Comparison of ENCODE assay signal across 11 cellular contexts in the genomic region with DNA sequence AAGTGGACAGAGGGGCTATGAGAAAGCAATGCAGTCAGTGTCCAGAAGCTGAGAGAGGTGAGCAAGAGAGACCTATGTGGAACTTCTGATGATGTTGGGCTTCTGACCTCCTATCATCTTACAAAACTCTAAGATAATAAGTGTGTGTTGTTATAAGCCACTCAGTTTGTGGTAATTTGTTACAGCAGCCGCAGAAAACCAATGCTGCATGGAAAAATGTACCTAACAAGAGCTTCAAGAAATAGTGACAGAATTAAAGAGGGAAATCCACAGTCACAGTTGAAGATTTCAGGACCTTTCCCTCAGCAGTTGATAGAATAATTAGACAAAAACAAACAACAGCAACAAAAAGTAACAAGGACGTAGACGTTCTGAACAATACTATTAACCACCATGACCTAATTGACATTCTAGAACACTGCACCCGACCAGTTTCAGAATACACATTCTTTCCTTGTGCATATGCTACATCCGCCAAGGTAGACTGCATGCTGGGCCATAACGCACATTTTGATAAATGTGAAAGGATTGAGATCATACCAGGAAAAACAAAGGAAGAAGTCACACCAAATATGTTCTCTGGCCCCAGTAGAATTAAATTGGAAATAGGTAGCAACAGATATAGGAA. TPM values are rescaled to one million over a fixed set of nuclear protein-coding genes. Genes with fewer than 3 reads are reported as not detected.
DNase-seq lines count a peak whose midpoint lies in the region; ATAC-seq and TF ChIP-seq lines count a peak whose summit lies in the region.
"Had no signal": no experiment of that assay in that cellular context is flagged by ENCODE, and none has a peak within 500 bp of the region (broad histone marks: within the 10 kb centered on the region; RNA-seq: fewer than 3 reads in every experiment).

No MANE protein-coding gene starts in this region.

- H3K36me3 Mint-ChIP-seq in dendritic cell treated with granulocyte-macrophage colony-stimulating factor and Interleukin-4, amounts not matched to agents 40 ng/mL and 50 ng/mL, for 4 days (ENCODE audit: low read depth): peaks cover 14% of the 10 kb centered on the region
- H3K36me3 Mint-ChIP-seq in chondrocyte (ENCODE audit: low read depth): no peaks in the 10 kb centered on the region

- DNase-seq in activated naive CD4-positive, alpha-beta T cell treated with Interleukin-2 at 50 U/mL for 16 hours: peak; percentile 39
- no peak for DNase-seq in activated naive CD4-positive, alpha-beta T cell treated with anti-CD3 and anti-CD28 coated beads, Interleukin-2, amount 50 U/mL, for 16 hours
- peak in 1 of 2 donors; percentile 46 for DNase-seq in stimulated activated naive CD8-positive, alpha-beta T cell treated with anti-CD3 and anti-CD28 coated beads, Interleukin-15, amount 100 ng/mL, for 72 hours
- no peak for DNase-seq in chondrocyte (ENCODE audit: low spot score)
- DNase-seq: ACHN had no signal

- H3K27me3 Mint-ChIP-seq in dendritic cell treated with granulocyte-macrophage colony-stimulating factor and Interleukin-4, amounts not matched to agents 40 ng/mL and 50 ng/mL, for 4 days: no peaks in the 10 kb centered on the region
- no peaks in the 10 kb centered on the region for H3K27me3 Mint-ChIP-seq in stimulated activated naive CD8-positive, alpha-beta T cell treated with anti-CD3 and anti-CD28 coated beads, Interleukin-15, amount 100 ng/mL, for 72 hours
- no peaks in the 10 kb centered on the region for H3K27me3 Mint-ChIP-seq in chondrocyte (ENCODE audit: low read depth)
- H3K27me3 Mint-ChIP-seq: type B pancreatic cell had no signal

- peaks cover 71% of the 10 kb centered on the region for H3K4me1 Mint-ChIP-seq in dendritic cell treated with granulocyte-macrophage colony-stimulating factor and Interleukin-4, amounts not matched to agents 40 ng/mL and 50 ng/mL, for 4 days (ENCODE audit: low read depth)
- peaks cover 75% of the 10 kb centered on the region for H3K4me1 Mint-ChIP-seq in stimulated activated naive CD8-positive, alpha-beta T cell treated with anti-CD3 and anti-CD28 coated beads, Interleukin-15, amount 100 ng/mL, for 72 hours
- H3K4me1 Mint-ChIP-seq in chondrocyte (ENCODE audit: low read depth): peaks cover 31% of the 10 kb centered on the region

- intact Hi-C loops in dendritic cell treated with granulocyte-macrophage colony-stimulating factor and Interleukin-4, amounts not matched to agents 40 ng/mL and 50 ng/mL, for 4 days (cut with micrococcal nuclease): no loop called here

- no peak overlapping the region for H3K4me3 Mint-ChIP-seq in dendritic cell treated with granulocyte-macrophage colony-stimulating factor and Interleukin-4, amounts not matched to agents 40 ng/mL and 50 ng/mL, for 4 days
- H3K4me3 Mint-ChIP-seq in stimulated activated naive CD8-positive, alpha-beta T cell treated with anti-CD3 and anti-CD28 coated beads, Interleukin-15, amount 100 ng/mL, for 72 hours: peak overlapping the region; percentile 87 to 88
- H3K4me3 Mint-ChIP-seq in chondrocyte (ENCODE audit: unreplicated experiment): no peak overlapping the region
- H3K4me3 Mint-ChIP-seq: nephron, type B pancreatic cell had no signal

- H3K9me3 Mint-ChIP-seq in dendritic cell treated with granulocyte-macrophage colony-stimulating factor and Interleukin-4, amounts not matched to agents 40 ng/mL and 50 ng/mL, for 4 days: no peaks in the 10 kb centered on the region
- H3K9me3 Mint-ChIP-seq in stimulated activated naive CD8-positive, alpha-beta T cell treated with anti-CD3 and anti-CD28 coated beads, Interleukin-15, amount 100 ng/mL, for 72 hours: no peaks in the 10 kb centered on the region
- H3K9me3 Mint-ChIP-seq in chondrocyte (ENCODE audit: low read depth): peaks cover 3% of the 10 kb centered on the region

- peak; percentile 44 for ATAC-seq in stimulated activated naive CD8-positive, alpha-beta T cell treated with anti-CD3 and anti-CD28 coated beads, Interleukin-15, amount 100 ng/mL, for 72 hours
- ATAC-seq in HG03378 (IDR thresholded peaks at IDR 0.05; ENCODE audit: unreplicated experiment): no peak
- no peak for ATAC-seq in HG03432 (IDR thresholded peaks at IDR 0.05; ENCODE audit: unreplicated experiment)

- H3K27ac Mint-ChIP-seq in dendritic cell treated with granulocyte-macrophage colony-stimulating factor and Interleukin-4, amounts not matched to agents 40 ng/mL and 50 ng/mL, for 4 days: peak overlapping the region; percentile 22
- H3K27ac Mint-ChIP-seq in stimulated activated naive CD8-positive, alpha-beta T cell treated with anti-CD3 and anti-CD28 coated beads, Interleukin-15, amount 100 ng/mL, for 72 hours: peak overlapping the region; percentile 95 to 99
- H3K27ac Mint-ChIP-seq in chondrocyte (ENCODE audit: unreplicated experiment): no peak overlapping the region
- H3K27ac Mint-ChIP-seq: type B pancreatic cell had no signal

- H3K27ac ChIP-seq in VCaP: peak overlapping the region; percentile 24

- TF ChIP-seq CTCF in VCaP (conservative IDR thresholded peaks at IDR 0.05) (no peak), chondrocyte (IDR thresholded peaks at IDR 0.05) (no peak)

RNA-seq across cellular contexts. Expression of a gene that starts 1.8 kb away (rescaled TPM):
- total RNA-seq in chondrocyte: 98.9 to 112 TPM (median 104 TPM) in 3 replicates

Comparison
In these comparisons a context has a peak if more than half of its experiments do, and no peak if none do; other contexts are left out.
1. H3K4me3 Mint-ChIP-seq: peak in stimulated activated naive CD8-positive, alpha-beta T cell treated with anti-CD3 and anti-CD28 coated beads, Interleukin-15, amount 100 ng/mL, for 72 hours (2 of 2); none in dendritic cell treated with granulocyte-macrophage colony-stimulating factor and Interleukin-4, amounts not matched to agents 40 ng/mL and 50 ng/mL, for 4 days (single experiment) and chondrocyte (single experiment).